ENCODE assay signal across 9 cellular contexts in genomic region chr16:30762991-30763725, GRCh38. TPM values are rescaled to one million over a fixed set of nuclear protein-coding genes. Genes with fewer than 3 reads are reported as not detected.
DNase-seq lines count a peak whose midpoint lies in the region; ATAC-seq and TF ChIP-seq lines count a peak whose summit lies in the region.
"Had no signal": no experiment of that assay in that cellular context is flagged by ENCODE, and none has a peak within 500 bp of the region (broad histone marks: within the 10 kb centered on the region; RNA-seq: fewer than 3 reads in every experiment).

No MANE protein-coding gene starts in this region.

- intact Hi-C loops in ovary (cut with DNase I) = loop anchor here in 1 of 4 donors (1.0 kb wide), 1 partner anchor 20 kb away; no protein-coding TSS in a partner anchor

- peaks cover 61% of the 10 kb centered on the region for H3K36me3 ChIP-seq in DND-41 (ENCODE audit: insufficient read depth, low read length)
- peaks cover 0 to 46% (median 0%) of the 10 kb centered on the region in 3 donors for H3K36me3 ChIP-seq in Peyer's patch
- H3K36me3 ChIP-seq in esophagus (ENCODE audit: control insufficient read depth in 2 of 2, insufficient read depth in 2 of 2, low read length in 1 of 2) = peaks cover 14 to 36% of the 10 kb centered on the region in 2 donors
- H3K36me3 ChIP-seq in ovary = no peaks in the 10 kb centered on the region

- peak overlapping the region; percentile 96 for H3K4me2 ChIP-seq in DND-41 (ENCODE audit: insufficient read depth, low read length)

- H3K27ac ChIP-seq in DND-41 (ENCODE audit: low read length) (peak overlapping the region; percentile 75), Peyer's patch (peak overlapping the region in 2 of 4 donors; percentile 81 to 83), esophagus (ENCODE audit: low read depth in 2 of 2, low read length in 1 of 2) (peak overlapping the region; percentile 83 to 94), ovary (no peak overlapping the region), substantia nigra (ENCODE audit: low read depth, low read length, poor library complexity, severe bottlenecking) (no peak overlapping the region)

- TF ChIP-seq CTCF in DND-41 (IDR thresholded peaks at IDR 0.05; ENCODE audit: borderline replicate concordance, extremely low read depth, low read length, poor library complexity, severe bottlenecking) (no peak), Peyer's patch (IDR thresholded peaks at IDR 0.05) (no peak), ovary (IDR thresholded peaks at IDR 0.05) (no peak)

- ATAC-seq in DND-41 (ENCODE audit: insufficient read depth, low read depth) (no peak), HG03097 (IDR thresholded peaks at IDR 0.05; ENCODE audit: low FRiP score, unreplicated experiment) (no peak), HG02678 (IDR thresholded peaks at IDR 0.05; ENCODE audit: unreplicated experiment) (no peak)

- H4K20me1 ChIP-seq in DND-41 (ENCODE audit: insufficient read depth, low read length) = peaks cover 16% of the 10 kb centered on the region; the same call in 1 of the 2 replicates

- H3K27me3 ChIP-seq in DND-41 (ENCODE audit: insufficient read depth, low read length, poor library complexity) (no peaks in the 10 kb centered on the region), Peyer's patch (no peaks in the 10 kb centered on the region), esophagus (ENCODE audit: control insufficient read depth in 1 of 2, insufficient read depth in 2 of 2, low read length in 2 of 2) (no peaks in the 10 kb centered on the region), ovary (no peaks in the 10 kb centered on the region)

- DNase-seq in DND-41 (no peak), Peyer's patch (no peak), ovary (peak in 2 of 5 donors; percentile 23 to 35), substantia nigra (lab: John Stamatoyannopoulos, UW) (no peak)
- DNase-seq in effector CD4-positive, alpha-beta T cell = no peak
- DNase-seq: hippocampal formation had no signal

- H3K79me2 ChIP-seq in DND-41 (ENCODE audit: insufficient read depth, low read length) = peaks cover 34% of the 10 kb centered on the region

- WGBS in esophagus, 2 donors = 60 to 67% methylated on average over 15 of the region's 15 CpGs
- WGBS in ovary, 3 donors = 50 to 58% (median 54%) methylated on average over 15 of the region's 15 CpGs

- H3K9me3 ChIP-seq in DND-41 (ENCODE audit: insufficient read depth, low read length, severe bottlenecking) (no peaks in the 10 kb centered on the region), Peyer's patch (no peaks in the 10 kb centered on the region), esophagus (ENCODE audit: control insufficient read depth in 2 of 2, insufficient read depth in 1 of 2, low read depth in 1 of 2, low read length in 1 of 2) (no peaks in the 10 kb centered on the region), ovary (no peaks in the 10 kb centered on the region)

- H3K4me1 ChIP-seq in DND-41 (ENCODE audit: insufficient read depth, low read length) (peaks cover 39% of the 10 kb centered on the region), Peyer's patch (peaks cover 0 to 27% (median 18%) of the 10 kb centered on the region in 4 donors), esophagus (ENCODE audit: control insufficient read depth in 2 of 2, insufficient read depth in 2 of 2, low read length in 1 of 2) (peaks cover 0 to 13% of the 10 kb centered on the region in 2 donors), ovary (ENCODE audit: insufficient read depth) (peaks cover 6% of the 10 kb centered on the region)

- H2AFZ ChIP-seq in DND-41 (ENCODE audit: low read depth, low read length) = no peak overlapping the region

- TF ChIP-seq EP300 in ovary (IDR thresholded peaks at IDR 0.05) = no peak

- H3K4me3 ChIP-seq in DND-41 (ENCODE audit: low read depth in 1 of 2, low read length in 2 of 2) = peak overlapping the region; percentile 35 to 91; a peak in 3 of 4 replicates
- H3K4me3 ChIP-seq in Peyer's patch = peak overlapping the region; percentile 77 to 90 (median 86)
- peak overlapping the region; percentile 88 to 91 for H3K4me3 ChIP-seq in esophagus (ENCODE audit: low read depth in 1 of 2, low read length in 2 of 2)
- H3K4me3 ChIP-seq in ovary = peak overlapping the region; percentile 63

- peak overlapping the region; percentile 63 for H3K9ac ChIP-seq in DND-41 (ENCODE audit: low read depth, low read length)

- TF ChIP-seq POLR2A in Peyer's patch (IDR thresholded peaks at IDR 0.05) (no peak), ovary (IDR thresholded peaks at IDR 0.05) (no peak)

RNA-seq across cellular contexts. Expression of gene RNF40, which starts 1.0 kb away (rescaled TPM):
- 100 to 1,000 TPM in 1 of 4 donors, 10 to 100 TPM in 3; 45.0 to 115 (median 73.0) TPM for total RNA-seq in Peyer's patch
- 10 to 100 TPM; 39.9 to 64.1 TPM for polyA plus RNA-seq in esophagus
- 100 to 1,000 TPM in 3 of 7 donors, 10 to 100 TPM in 4; 74.4 to 143 (median 94.3) TPM for total RNA-seq in ovary
- 100 to 1,000 TPM in 1 of 2 donors, 10 to 100 TPM in 1; 67.2 to 110 TPM for polyA plus RNA-seq in ovary

RNA-seq across cellular contexts. Expression of gene CFAP119, which starts 1.3 kb away (rescaled TPM):
- total RNA-seq in Peyer's patch (10 to 100 TPM in 1 of 4 donors, 1 to 10 TPM in 3; 2.9 to 17.3 (median 4.2) TPM), ovary (10 to 100 TPM in 1 of 7 donors, 1 to 10 TPM in 6; 1.2 to 27.0 (median 5.1) TPM)
- polyA plus RNA-seq in esophagus (1 to 10 TPM; 3.5 to 6.2 TPM), ovary (1 to 10 TPM; 2.1 to 4.6 TPM)

RNA-seq across cellular contexts. Expression of gene PHKG2, which starts 14.9 kb away (rescaled TPM):
- 10 to 100 TPM; 38.9 to 94.1 (median 57.7) TPM for total RNA-seq in Peyer's patch
- 10 to 100 TPM; 23.2 to 34.8 TPM for polyA plus RNA-seq in esophagus
- 10 to 100 TPM; 14.2 to 41.6 (median 21.0) TPM for total RNA-seq in ovary
- 10 to 100 TPM; 13.1 to 20.6 TPM for polyA plus RNA-seq in ovary

RNA-seq across cellular contexts. Expression of gene ZNF629, which starts 23.8 kb away (rescaled TPM):
- 10 to 100 TPM; 10.9 to 28.7 (median 19.0) TPM for total RNA-seq in Peyer's patch
- 1 to 10 TPM; 3.4 to 4.9 TPM for polyA plus RNA-seq in esophagus
- 10 to 100 TPM in 6 of 7 donors, 1 to 10 TPM in 1; 9.4 to 26.3 (median 21.9) TPM for total RNA-seq in ovary
- 10 to 100 TPM in 1 of 2 donors, 1 to 10 TPM in 1; 8.2 to 12.4 TPM for polyA plus RNA-seq in ovary

Comparison
In these comparisons a context has a peak if more than half of its experiments do, and no peak if none do; other contexts are left out.
1. H3K27ac ChIP-seq: peak in DND-41 (single experiment) and esophagus (2 of 2); none in ovary (0 of 2) and substantia nigra (single experiment).
2. Peak in every context shown above with its lines, with median percentiles within 50 percentile points of each other: H3K4me3 ChIP-seq.